ENCODE assay signal across 23 cellular contexts in the genomic region with DNA sequence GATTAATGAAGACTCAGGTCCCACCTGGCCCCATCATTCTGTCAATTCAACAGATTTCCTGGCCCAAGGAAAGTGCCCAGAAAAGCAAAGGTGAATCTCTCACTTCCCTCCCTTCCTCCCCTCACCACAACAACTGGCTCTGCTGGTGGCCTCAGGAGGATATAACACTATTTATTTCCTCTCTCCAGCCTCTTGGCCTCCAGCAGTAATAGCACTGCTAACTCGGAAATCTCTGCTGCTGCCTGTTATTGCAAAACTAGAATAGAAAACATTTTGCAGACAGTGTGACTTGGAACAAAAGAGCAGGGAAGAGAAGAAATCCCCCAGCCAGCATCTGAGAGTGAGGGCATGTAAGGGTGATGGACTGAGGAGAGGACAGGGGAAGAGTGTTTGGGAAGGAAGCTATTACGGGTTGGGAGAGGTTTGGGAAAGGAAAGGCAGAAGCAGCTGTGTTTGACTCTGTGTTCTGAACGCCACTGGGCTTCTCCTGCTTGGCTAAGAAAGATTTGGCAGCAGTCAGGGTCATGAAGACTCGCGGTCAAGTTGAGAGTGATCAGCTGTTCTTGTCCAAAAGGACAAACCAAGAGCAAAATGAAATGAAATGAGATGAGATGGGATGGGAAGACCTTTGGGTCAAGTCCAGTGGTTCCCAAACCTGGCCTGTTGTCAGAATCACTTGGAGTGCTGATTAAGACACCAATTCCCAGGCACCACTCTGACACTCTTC.
DNase-seq lines count a peak whose midpoint lies in the region; ATAC-seq and TF ChIP-seq lines count a peak whose summit lies in the region.
"Had no signal": no experiment of that assay in that cellular context is flagged by ENCODE, and none has a peak within 500 bp of the region (broad histone marks: within the 10 kb centered on the region; RNA-seq: fewer than 3 reads in every experiment).

No MANE protein-coding gene starts in this region.

- no peak overlapping the region for H3K4me3 Mint-ChIP-seq in stimulated activated memory B cell treated with anti-CD40 and anti-IgM and Interleukin-4, amounts not matched to agents 10 μg/mL and 1 μg/mL and 100 μg/mL, for 72 hours
- H3K4me3 Mint-ChIP-seq: activated B cell treated with CpG ODN at 0.5 μM for 24 hours; activated CD8-positive, alpha-beta T cell treated with anti-CD3 and anti-CD28 coated beads for 36 hours; T-helper 2 cell treated with Interferon-gamma antibody and Interleukin-4, amounts not matched to agents 5 μg/mL and 100 μg/mL, for 36 hours had no signal

- H3K36me3 ChIP-seq in right atrium auricular region (no peaks in the 10 kb centered on the region), osteoblast (ENCODE audit: insufficient read depth, low read length) (no peaks in the 10 kb centered on the region), aorta (ENCODE audit: control insufficient read depth in 1 of 2, insufficient read depth in 2 of 2, low read length in 1 of 2) (no peaks in the 10 kb centered on the region)
- H3K36me3 ChIP-seq: thyroid gland had no signal

- peaks cover 13% of the 10 kb centered on the region for H3K9me3 Mint-ChIP-seq in stimulated activated memory B cell treated with anti-CD40 and anti-IgM and Interleukin-4, amounts not matched to agents 10 μg/mL and 1 μg/mL and 100 μg/mL, for 72 hours

- peak; percentile 93 for ATAC-seq in Right ventricle myocardium inferior
- ATAC-seq in aorta (ENCODE audit: low FRiP score): peak; percentile 86
- no peak for ATAC-seq in HG02623 (IDR thresholded peaks at IDR 0.05; ENCODE audit: unreplicated experiment)
- no peak for ATAC-seq in stimulated activated memory B cell treated with anti-CD40 and anti-IgM and Interleukin-4, amounts not matched to agents 10 μg/mL and 1 μg/mL and 100 μg/mL, for 72 hours
- ATAC-seq: activated CD8-positive, alpha-beta T cell treated with anti-CD3 and anti-CD28 coated beads for 36 hours; GM12878; left colon; PC-3 had no signal

- peak overlapping the region; percentile 51 to 52 for H3K27ac ChIP-seq in right atrium auricular region
- no peak overlapping the region for H3K27ac ChIP-seq in osteoblast (ENCODE audit: low read depth, low read length)
- no peak overlapping the region for H3K27ac ChIP-seq in aorta (ENCODE audit: low read depth in 1 of 2, low read length in 2 of 2)
- H3K27ac ChIP-seq: 22Rv1 had no signal

- no peaks in the 10 kb centered on the region for H3K27me3 ChIP-seq in right atrium auricular region
- peaks cover 2% of the 10 kb centered on the region for H3K27me3 ChIP-seq in osteoblast (ENCODE audit: insufficient read depth, low read length)
- H3K27me3 ChIP-seq in aorta (ENCODE audit: control insufficient read depth in 1 of 2, insufficient read depth in 2 of 2, low read length in 1 of 2): no peaks in the 10 kb centered on the region
- H3K27me3 ChIP-seq: thyroid gland had no signal

- WGBS in aorta, 2 donors: 66 to 71% methylated on average over 5 of the region's 5 CpGs

- H3K4me2 ChIP-seq in osteoblast (ENCODE audit: insufficient read depth, low read length): no peak overlapping the region

- TF ChIP-seq CTCF in right atrium auricular region (IDR thresholded peaks at IDR 0.05) (no peak), osteoblast (IDR thresholded peaks at IDR 0.05; ENCODE audit: extremely low read depth, low read depth, low read length) (no peak)

- H4K20me1 ChIP-seq in osteoblast (ENCODE audit: insufficient read depth, low read length): no peaks in the 10 kb centered on the region

- DNase-seq in Right ventricle myocardium inferior (ENCODE audit: missing footprints) (no peak), cardiac septum (ENCODE audit: low spot score) (no peak), right atrium auricular region (ENCODE audit: low spot score) (peak; percentile 59), osteoblast (ENCODE audit: insufficient read length, low spot score, missing footprints) (no peak), aorta (no peak)
- DNase-seq in stimulated activated naive CD4-positive, alpha-beta T cell (lab: John Stamatoyannopoulos, UW): no peak
- DNase-seq: activated B cell treated with CpG ODN at 0.5 μM for 24 hours; activated CD8-positive, alpha-beta T cell treated with anti-CD3 and anti-CD28 coated beads for 36 hours; activated T-cell treated with anti-CD3 and anti-CD28 coated beads, Interleukin-2, amount 50 U/mL, for 48 hours; caudate nucleus; effector CD4-positive, alpha-beta T cell; hypothalamus; left colon; NCI-H1417 treated with DMSO at 0.1 percent for 48 hours; NCI-H2171; NCI-H82; PC-3; thyroid gland had no signal

- intact Hi-C loops in Right ventricle myocardium inferior (cut with DNase I) (no loop called here), cardiac septum (cut with DNase I) (no loop called here), aorta (cut with DNase I) (no loop called here)

- peak overlapping the region; percentile 24 for H2AFZ ChIP-seq in osteoblast (ENCODE audit: low read length)

- no peak overlapping the region for H3K27ac Mint-ChIP-seq in stimulated activated memory B cell treated with anti-CD40 and anti-IgM and Interleukin-4, amounts not matched to agents 10 μg/mL and 1 μg/mL and 100 μg/mL, for 72 hours
- H3K27ac Mint-ChIP-seq: activated B cell treated with CpG ODN at 0.5 μM for 24 hours; activated CD8-positive, alpha-beta T cell treated with anti-CD3 and anti-CD28 coated beads for 36 hours; T-helper 2 cell treated with Interferon-gamma antibody and Interleukin-4, amounts not matched to agents 5 μg/mL and 100 μg/mL, for 36 hours had no signal

- H3K36me3 Mint-ChIP-seq in stimulated activated memory B cell treated with anti-CD40 and anti-IgM and Interleukin-4, amounts not matched to agents 10 μg/mL and 1 μg/mL and 100 μg/mL, for 72 hours: no peaks in the 10 kb centered on the region

- no peaks in the 10 kb centered on the region for H3K4me1 Mint-ChIP-seq in stimulated activated memory B cell treated with anti-CD40 and anti-IgM and Interleukin-4, amounts not matched to agents 10 μg/mL and 1 μg/mL and 100 μg/mL, for 72 hours
- H3K4me1 Mint-ChIP-seq: activated B cell treated with CpG ODN at 0.5 μM for 24 hours had no signal

- peaks cover 45% of the 10 kb centered on the region for H3K27me3 Mint-ChIP-seq in stimulated activated memory B cell treated with anti-CD40 and anti-IgM and Interleukin-4, amounts not matched to agents 10 μg/mL and 1 μg/mL and 100 μg/mL, for 72 hours
- H3K27me3 Mint-ChIP-seq: activated CD8-positive, alpha-beta T cell treated with anti-CD3 and anti-CD28 coated beads for 36 hours had no signal

- no peak overlapping the region for H3K4me3 ChIP-seq in right atrium auricular region
- H3K4me3 ChIP-seq in osteoblast (ENCODE audit: insufficient read depth, low read length): no peak overlapping the region
- no peak overlapping the region for H3K4me3 ChIP-seq in aorta (ENCODE audit: low read length in 2 of 2)
- H3K4me3 ChIP-seq: GM12878, thyroid gland had no signal

- H3K9me3 ChIP-seq in right atrium auricular region (no peaks in the 10 kb centered on the region), osteoblast (ENCODE audit: low read depth, low read length) (no peaks in the 10 kb centered on the region), aorta (ENCODE audit: control insufficient read depth, low read length) (no peaks in the 10 kb centered on the region)
- H3K9me3 ChIP-seq: thyroid gland had no signal

- H3K79me2 ChIP-seq in osteoblast (ENCODE audit: insufficient read depth, low read length): no peaks in the 10 kb centered on the region

- H3K4me1 ChIP-seq in right atrium auricular region (peaks cover 0 to 15% of the 10 kb centered on the region in 2 donors), osteoblast (ENCODE audit: insufficient read depth, low read length) (no peaks in the 10 kb centered on the region), aorta (ENCODE audit: control insufficient read depth in 1 of 2, insufficient read depth in 2 of 2, low read length in 2 of 2) (no peaks in the 10 kb centered on the region)

Comparison
In these comparisons a context has a peak if more than half of its experiments do, and no peak if none do; other contexts are left out.
1. ATAC-seq: peak in Right ventricle myocardium inferior (single experiment) and aorta (single experiment); none in HG02623 (single experiment) and stimulated activated memory B cell treated with anti-CD40 and anti-IgM and Interleukin-4, amounts not matched to agents 10 μg/mL and 1 μg/mL and 100 μg/mL, for 72 hours (single experiment).
2. H3K27ac ChIP-seq: peak in right atrium auricular region (2 of 2); none in osteoblast (single experiment) and aorta (0 of 2).